ENCODE assay signal across 9 cellular contexts in genomic region chr2:144240656-144241339, GRCh38.
DNase-seq lines count a peak whose midpoint lies in the region; ATAC-seq and TF ChIP-seq lines count a peak whose summit lies in the region.
"Had no signal": no experiment of that assay in that cellular context is flagged by ENCODE, and none has a peak within 500 bp of the region (broad histone marks: within the 10 kb centered on the region; RNA-seq: fewer than 3 reads in every experiment).

No MANE protein-coding gene starts in this region.

- ATAC-seq in activated CD8-positive, alpha-beta memory T cell treated with anti-CD3 and anti-CD28 coated beads, Interleukin-2, amount 10 ng/mL, durations not matched to agents 7 days and 5 days = peak; percentile 74
- ATAC-seq in HG02884 (IDR thresholded peaks at IDR 0.05; ENCODE audit: unreplicated experiment) = peak; percentile 83
- peak; percentile 80 for ATAC-seq in stimulated activated naive CD8-positive, alpha-beta T cell treated with anti-CD3 and anti-CD28 coated beads, Interleukin-15, amount 100 ng/mL, for 72 hours

- H3K27ac ChIP-seq in PC-9 (0 out of 2 replicates have a peak overlapping the region, but pooled peaks have one; percentile 21), adrenal gland (no peak overlapping the region)

- no peak overlapping the region for H3K4me3 ChIP-seq in PC-9
- H3K4me3 ChIP-seq in adrenal gland = no peak overlapping the region

- H3K36me3 Mint-ChIP-seq in activated CD8-positive, alpha-beta memory T cell treated with anti-CD3 and anti-CD28 coated beads, Interleukin-2, amount 10 ng/mL, durations not matched to agents 7 days and 5 days = peaks cover 33% of the 10 kb centered on the region

- H2AFZ ChIP-seq in PC-9 = no peak overlapping the region

- H3K27me3 ChIP-seq in PC-9 (ENCODE audit: insufficient read depth, low read depth) = no peaks in the 10 kb centered on the region
- H3K27me3 ChIP-seq in adrenal gland = no peaks in the 10 kb centered on the region

- H3K9me3 ChIP-seq in PC-9 (ENCODE audit: insufficient read depth, low read depth) (no peaks in the 10 kb centered on the region), adrenal gland (replicated peaks in 1 of 3) (no peaks in the 10 kb centered on the region)

- no peaks in the 10 kb centered on the region for H3K9me3 Mint-ChIP-seq in activated CD8-positive, alpha-beta memory T cell treated with anti-CD3 and anti-CD28 coated beads, Interleukin-2, amount 10 ng/mL, durations not matched to agents 7 days and 5 days (ENCODE audit: low read depth)
- no peaks in the 10 kb centered on the region for H3K9me3 Mint-ChIP-seq in stimulated activated naive CD8-positive, alpha-beta T cell treated with anti-CD3 and anti-CD28 coated beads, Interleukin-15, amount 100 ng/mL, for 72 hours

- H3K4me1 Mint-ChIP-seq in activated CD8-positive, alpha-beta memory T cell treated with anti-CD3 and anti-CD28 coated beads, Interleukin-2, amount 10 ng/mL, durations not matched to agents 7 days and 5 days = peaks cover 74% of the 10 kb centered on the region
- peaks cover 50% of the 10 kb centered on the region for H3K4me1 Mint-ChIP-seq in stimulated activated naive CD8-positive, alpha-beta T cell treated with anti-CD3 and anti-CD28 coated beads, Interleukin-15, amount 100 ng/mL, for 72 hours

- no peaks in the 10 kb centered on the region for H3K79me2 ChIP-seq in PC-9 (ENCODE audit: low read depth)

- intact Hi-C loops in PC-9 (cut with micrococcal nuclease; ENCODE audit: unreplicated experiment) = no loop called here
- intact Hi-C loops in adrenal gland (cut with DNase I) = no loop called here
- intact Hi-C loops in posterior cingulate gyrus (cut with DNase I) = no loop called here

- POLR2A ChIA-PET in PC-9 (lab: Charles Lee; ENCODE audit: unreplicated experiment) = no interaction called here

- H3K36me3 ChIP-seq in PC-9 (ENCODE audit: low read depth) (no peaks in the 10 kb centered on the region), adrenal gland (replicated peaks in 1 of 2) (no peaks in the 10 kb centered on the region)

- TF ChIP-seq CTCF in PC-9 (conservative IDR thresholded peaks at IDR 0.05) = no peak
- no peak for TF ChIP-seq CTCF in adrenal gland (IDR thresholded peaks at IDR 0.05)

- H3F3A ChIP-seq in PC-9 (ENCODE audit: insufficient read depth, low read depth) = no peaks in the 10 kb centered on the region

- no peaks in the 10 kb centered on the region for H4K20me1 ChIP-seq in PC-9 (ENCODE audit: insufficient read depth)

- H3K4me1 ChIP-seq in PC-9 (replicated peaks; ENCODE audit: insufficient read depth) (peaks cover 14% of the 10 kb centered on the region), adrenal gland (replicated peaks in 1 of 2) (peaks cover 0 to 14% of the 10 kb centered on the region in 2 donors)

- TF ChIP-seq POLR2A in adrenal gland (IDR thresholded peaks at IDR 0.05) = no peak

- no TSS peak for BruUV-seq in PC-9 (replicated peaks; lab: Mats Ljungman, UMichigan)

- WGBS in adrenal gland, 4 donors = 65 to 73% (median 73%) methylated on average over 3 of the region's 3 CpGs

- no peaks in the 10 kb centered on the region for H3K9me2 ChIP-seq in PC-9 (ENCODE audit: insufficient read depth)

- H3K27ac Mint-ChIP-seq in activated CD8-positive, alpha-beta memory T cell treated with anti-CD3 and anti-CD28 coated beads, Interleukin-2, amount 10 ng/mL, durations not matched to agents 7 days and 5 days = peak overlapping the region; percentile 95
- peak overlapping the region; percentile 51 to 85 for H3K27ac Mint-ChIP-seq in stimulated activated naive CD8-positive, alpha-beta T cell treated with anti-CD3 and anti-CD28 coated beads, Interleukin-15, amount 100 ng/mL, for 72 hours

- CTCF ChIA-PET in activated CD8-positive, alpha-beta memory T cell treated with anti-CD3 and anti-CD28 coated beads, Interleukin-2, amount 10 ng/mL, durations not matched to agents 7 days and 5 days (lab: Charles Lee) = interaction anchor here (0.7 to 1.3 kb wide), 3 partner anchors 11 to 279 kb away, joined by 3 to 4 read pairs (median 3); partner anchors contain the start of gene ZEB2
- CTCF ChIA-PET in PC-9 (lab: Charles Lee) = no interaction called here

- H3K4me3 Mint-ChIP-seq in activated CD8-positive, alpha-beta memory T cell treated with anti-CD3 and anti-CD28 coated beads, Interleukin-2, amount 10 ng/mL, durations not matched to agents 7 days and 5 days = peak overlapping the region; percentile 29
- H3K4me3 Mint-ChIP-seq in stimulated activated naive CD8-positive, alpha-beta T cell treated with anti-CD3 and anti-CD28 coated beads, Interleukin-15, amount 100 ng/mL, for 72 hours = peak overlapping the region; percentile 17 to 33

- DNase-seq in activated CD8-positive, alpha-beta memory T cell treated with anti-CD3 and anti-CD28 coated beads, Interleukin-2, amount 10 ng/mL, durations not matched to agents 7 days and 5 days = peak; percentile 63
- no peak for DNase-seq in activated CD8-positive, alpha-beta memory T cell treated with anti-CD3 and anti-CD28 coated beads, Interleukin-2, amount 50 U/mL, for 48 hours
- peak in 1 of 2 experiments; percentile 56 for DNase-seq in PC-9
- DNase-seq in stimulated activated naive CD8-positive, alpha-beta T cell treated with anti-CD3 and anti-CD28 coated beads, Interleukin-15, amount 100 ng/mL, for 72 hours = no peak
- DNase-seq in adrenal gland = no peak
- no peak for DNase-seq in posterior cingulate gyrus
- no peak for DNase-seq in NCI-H2196 (lab: John Stamatoyannopoulos, UW; ENCODE audit: unreplicated experiment)
- DNase-seq: ACHN had no signal

- H3K4me2 ChIP-seq in PC-9 = peak overlapping the region; percentile 9; the same call in 1 of the 2 replicates

- no peaks in the 10 kb centered on the region for H3K27me3 Mint-ChIP-seq in activated CD8-positive, alpha-beta memory T cell treated with anti-CD3 and anti-CD28 coated beads, Interleukin-2, amount 10 ng/mL, durations not matched to agents 7 days and 5 days
- no peaks in the 10 kb centered on the region for H3K27me3 Mint-ChIP-seq in stimulated activated naive CD8-positive, alpha-beta T cell treated with anti-CD3 and anti-CD28 coated beads, Interleukin-15, amount 100 ng/mL, for 72 hours
